Comparison of ENCODE assay signal across 14 cellular contexts in genomic region chr13:105774739-105775460, GRCh38.
DNase-seq lines count a peak whose midpoint lies in the region; ATAC-seq, FAIRE-seq and TF ChIP-seq lines count a peak whose summit lies in the region.
"Had no signal": no experiment of that assay in that cellular context is flagged by ENCODE, and none has a peak within 500 bp of the region (broad histone marks: within the 10 kb centered on the region; RNA-seq: fewer than 3 reads in every experiment).

No MANE protein-coding gene starts in this region.

- no peak for DNase-seq in HFFc6
- peak; percentile 93 for DNase-seq in RCC 7860 (ENCODE audit: low spot score)
- peak; percentile 96 for DNase-seq in epithelial cell of proximal tubule (ENCODE audit: low read depth)
- DNase-seq in neuronal stem cell (ENCODE audit: low spot score), result no peak
- no peak for DNase-seq in nephron progenitor cell
- no peak for DNase-seq in activated CD4-positive, alpha-beta T cell treated with anti-CD3 and anti-CD28 coated beads for 4 hours
- no peak for DNase-seq in activated CD8-positive, alpha-beta T cell treated with anti-CD3 and anti-CD28 coated beads, Interleukin-2, amount 10 ng/mL, durations not matched to agents 7 days and 5 days
- DNase-seq: activated naive CD8-positive, alpha-beta T cell treated with anti-CD3 and anti-CD28 coated beads, Interleukin-2, amount 10 ng/mL, durations not matched to agents 7 days and 5 days; H9; NCI-H526 treated with DMSO at 0.1 percent for 48 hours; SHP77 treated with DMSO at 0.1 percent for 48 hours; small intestine had no signal

- H3K4ac ChIP-seq in neuronal stem cell (ENCODE audit: low read length), result no peak overlapping the region

- no CpG with 5 or more reads among the region's 7 CpGs for WGBS in neuronal stem cell (ENCODE audit: extremely low coverage in 2 of 2, insufficient read length in 2 of 2, insufficient replicate concordance in 1 of 2), 2 donors

- peak overlapping the region; percentile 50 for H2AFZ ChIP-seq in neuronal stem cell (ENCODE audit: low read length)

- H3K36me3 Mint-ChIP-seq in HFFc6 (ENCODE audit: low read depth) (no peaks in the 10 kb centered on the region), nephron progenitor cell (ENCODE audit: low read depth) (no peaks in the 10 kb centered on the region)
- H3K36me3 Mint-ChIP-seq in activated CD8-positive, alpha-beta T cell treated with anti-CD3 and anti-CD28 coated beads, Interleukin-2, amount 10 ng/mL, durations not matched to agents 7 days and 5 days (ENCODE audit: low read depth), result no peaks in the 10 kb centered on the region
- H3K36me3 Mint-ChIP-seq: activated naive CD8-positive, alpha-beta T cell treated with anti-CD3 and anti-CD28 coated beads, Interleukin-2, amount 10 ng/mL, durations not matched to agents 7 days and 5 days had no signal

- no peak overlapping the region for H2BK12ac ChIP-seq in neuronal stem cell (ENCODE audit: low read length)

- POLR2A ChIA-PET in activated CD8-positive, alpha-beta T cell treated with anti-CD3 and anti-CD28 coated beads, Interleukin-2, amount 10 ng/mL, durations not matched to agents 7 days and 5 days (lab: Charles Lee), result no interaction called here

- H3K27me3 Mint-ChIP-seq in HFFc6 (ENCODE audit: insufficient read depth), result peaks cover 4% of the 10 kb centered on the region; the same call in 1 of the 2 replicates
- peaks cover 5% of the 10 kb centered on the region for H3K27me3 Mint-ChIP-seq in nephron progenitor cell (ENCODE audit: low read depth, poor library complexity)
- H3K27me3 Mint-ChIP-seq in activated CD8-positive, alpha-beta T cell treated with anti-CD3 and anti-CD28 coated beads, Interleukin-2, amount 10 ng/mL, durations not matched to agents 7 days and 5 days (ENCODE audit: low read depth), result no peaks in the 10 kb centered on the region

- no peak overlapping the region for H2BK5ac ChIP-seq in neuronal stem cell (ENCODE audit: low read length)

- no peak overlapping the region for H3K14ac ChIP-seq in neuronal stem cell (ENCODE audit: low read length)

- TF ChIP-seq CTCF in HFFc6 (IDR thresholded peaks at IDR 0.05), result no peak
- TF ChIP-seq CTCF in epithelial cell of proximal tubule (conservative IDR thresholded peaks at IDR 0.05; ENCODE audit: low read depth, low read length), result no peak
- no peak for TF ChIP-seq CTCF in nephron progenitor cell (IDR thresholded peaks at IDR 0.05)

- H2AK5ac ChIP-seq in neuronal stem cell (ENCODE audit: low read depth, low read length), result no peak overlapping the region

- H3K4me3 ChIP-seq in epithelial cell of proximal tubule (ENCODE audit: low read depth, low read length), result peak overlapping the region; percentile 32
- no peak overlapping the region for H3K4me3 ChIP-seq in neuronal stem cell (ENCODE audit: low read length in 2 of 2)
- H3K4me3 ChIP-seq: BLaER1 treated with 17β-estradiol and CSF1 and Interleukin-3, amounts not matched to agents 10 nM and 100 nM had no signal

- no peak overlapping the region for H2BK120ac ChIP-seq in neuronal stem cell (ENCODE audit: low read depth, low read length)

- H3K27me3 ChIP-seq in neuronal stem cell (ENCODE audit: control insufficient read depth in 3 of 3, insufficient read depth in 3 of 3, low read depth in 1 of 3, low read length in 3 of 3), result no peaks in the 10 kb centered on the region
- H3K27me3 ChIP-seq: BLaER1 treated with 17β-estradiol and CSF1 and Interleukin-3, amounts not matched to agents 10 nM and 100 nM had no signal

- H3K27ac Mint-ChIP-seq in HFFc6 (no peak overlapping the region), nephron progenitor cell (no peak overlapping the region)
- no peak overlapping the region for H3K27ac Mint-ChIP-seq in activated CD8-positive, alpha-beta T cell treated with anti-CD3 and anti-CD28 coated beads, Interleukin-2, amount 10 ng/mL, durations not matched to agents 7 days and 5 days
- H3K27ac Mint-ChIP-seq: activated naive CD8-positive, alpha-beta T cell treated with anti-CD3 and anti-CD28 coated beads, Interleukin-2, amount 10 ng/mL, durations not matched to agents 7 days and 5 days had no signal

- H3K79me1 ChIP-seq in neuronal stem cell (ENCODE audit: low read depth, low read length), result no peaks in the 10 kb centered on the region

- H4K8ac ChIP-seq in neuronal stem cell (ENCODE audit: low read depth, low read length), result no peak overlapping the region

- H3K4me1 ChIP-seq in neuronal stem cell (ENCODE audit: control insufficient read depth in 2 of 2, insufficient read depth in 1 of 2, low read depth in 1 of 2, low read length in 2 of 2), result peaks cover 4 to 11% of the 10 kb centered on the region in 2 donors
- H3K4me1 ChIP-seq: BLaER1 treated with 17β-estradiol and CSF1 and Interleukin-3, amounts not matched to agents 10 nM and 100 nM had no signal

- H3K36me3 ChIP-seq in neuronal stem cell (replicated peaks in 1 of 2; ENCODE audit: control insufficient read depth in 2 of 2, insufficient read depth in 2 of 2, low read length in 2 of 2), result no peaks in the 10 kb centered on the region
- H3K36me3 ChIP-seq: BLaER1 treated with 17β-estradiol and CSF1 and Interleukin-3, amounts not matched to agents 10 nM and 100 nM had no signal

- H3K9ac ChIP-seq in neuronal stem cell (ENCODE audit: low read depth, low read length, poor library complexity), result no peak overlapping the region
- H3K9ac ChIP-seq: BLaER1 treated with 17β-estradiol and CSF1 and Interleukin-3, amounts not matched to agents 10 nM and 100 nM had no signal

- no peaks in the 10 kb centered on the region for H3K9me3 ChIP-seq in neuronal stem cell (replicated peaks in 1 of 2; ENCODE audit: control insufficient read depth in 2 of 2, insufficient read depth in 1 of 2, low read depth in 1 of 2, low read length in 2 of 2)
- H3K9me3 ChIP-seq: BLaER1 treated with 17β-estradiol and CSF1 and Interleukin-3, amounts not matched to agents 10 nM and 100 nM had no signal

- ATAC-seq in GM19397 (IDR thresholded peaks at IDR 0.05; ENCODE audit: unreplicated experiment), result no peak
- no peak for ATAC-seq in activated CD8-positive, alpha-beta T cell treated with anti-CD3 and anti-CD28 coated beads, Interleukin-2, amount 10 ng/mL, durations not matched to agents 7 days and 5 days

- no peak overlapping the region for H3K18ac ChIP-seq in neuronal stem cell (ENCODE audit: low read length)

- CTCF ChIA-PET in activated CD8-positive, alpha-beta T cell treated with anti-CD3 and anti-CD28 coated beads, Interleukin-2, amount 10 ng/mL, durations not matched to agents 7 days and 5 days (lab: Charles Lee), result no interaction called here

- H3K23ac ChIP-seq in neuronal stem cell (ENCODE audit: low read depth, low read length, poor library complexity), result no peak overlapping the region

- no peak overlapping the region for H3K4me2 ChIP-seq in neuronal stem cell (ENCODE audit: insufficient read depth, low read length, poor library complexity, severe bottlenecking)
- H3K4me2 ChIP-seq: BLaER1 treated with 17β-estradiol and CSF1 and Interleukin-3, amounts not matched to agents 10 nM and 100 nM had no signal

- FAIRE-seq in RCC 7860 (lab: Jason Lieb, UNC), result peak; percentile 95
- FAIRE-seq: small intestine had no signal

- H3K9me3 Mint-ChIP-seq in HFFc6, result no peaks in the 10 kb centered on the region; the same call in 1 of the 2 replicates
- H3K9me3 Mint-ChIP-seq in nephron progenitor cell, result peaks cover 7% of the 10 kb centered on the region
- H3K9me3 Mint-ChIP-seq in activated CD8-positive, alpha-beta T cell treated with anti-CD3 and anti-CD28 coated beads, Interleukin-2, amount 10 ng/mL, durations not matched to agents 7 days and 5 days (ENCODE audit: insufficient read depth), result no peaks in the 10 kb centered on the region
- H3K9me3 Mint-ChIP-seq: activated naive CD8-positive, alpha-beta T cell treated with anti-CD3 and anti-CD28 coated beads, Interleukin-2, amount 10 ng/mL, durations not matched to agents 7 days and 5 days; H9 had no signal

- H4K91ac ChIP-seq in neuronal stem cell (ENCODE audit: low read depth, low read length, poor library complexity), result no peak overlapping the region

- H3K4me1 Mint-ChIP-seq in HFFc6 (ENCODE audit: low read depth) (peaks cover 18% of the 10 kb centered on the region; the same call in 1 of the 2 replicates), nephron progenitor cell (peaks cover 24% of the 10 kb centered on the region)
- H3K4me1 Mint-ChIP-seq in activated CD8-positive, alpha-beta T cell treated with anti-CD3 and anti-CD28 coated beads, Interleukin-2, amount 10 ng/mL, durations not matched to agents 7 days and 5 days (ENCODE audit: low read depth), result no peaks in the 10 kb centered on the region
- H3K4me1 Mint-ChIP-seq: activated naive CD8-positive, alpha-beta T cell treated with anti-CD3 and anti-CD28 coated beads, Interleukin-2, amount 10 ng/mL, durations not matched to agents 7 days and 5 days had no signal

- H2BK15ac ChIP-seq in neuronal stem cell (ENCODE audit: low read length), result no peak overlapping the region

- H3K4me3 Mint-ChIP-seq in HFFc6 (peak overlapping the region; percentile 24; the same call in 1 of the 2 replicates), nephron progenitor cell (no peak overlapping the region)
- no peak overlapping the region for H3K4me3 Mint-ChIP-seq in activated CD8-positive, alpha-beta T cell treated with anti-CD3 and anti-CD28 coated beads, Interleukin-2, amount 10 ng/mL, durations not matched to agents 7 days and 5 days
- H3K4me3 Mint-ChIP-seq: activated naive CD8-positive, alpha-beta T cell treated with anti-CD3 and anti-CD28 coated beads, Interleukin-2, amount 10 ng/mL, durations not matched to agents 7 days and 5 days; H9 had no signal

- H3K27ac ChIP-seq in neuronal stem cell (replicated peaks; ENCODE audit: low read length), result no peak overlapping the region
- H3K27ac ChIP-seq: BLaER1 treated with 17β-estradiol and CSF1 and Interleukin-3, amounts not matched to agents 10 nM and 100 nM had no signal

Comparison
In these comparisons a context has a peak if more than half of its experiments do, and no peak if none do; other contexts are left out.
1. DNase-seq: peak in RCC 7860 (single experiment) and epithelial cell of proximal tubule (single experiment); none in HFFc6 (single experiment), neuronal stem cell (single experiment), nephron progenitor cell (single experiment), activated CD4-positive, alpha-beta T cell treated with anti-CD3 and anti-CD28 coated beads for 4 hours (0 of 2) and activated CD8-positive, alpha-beta T cell treated with anti-CD3 and anti-CD28 coated beads, Interleukin-2, amount 10 ng/mL, durations not matched to agents 7 days and 5 days (single experiment).